9 cellular contexts compared by ENCODE assay signal in the genomic region with DNA sequence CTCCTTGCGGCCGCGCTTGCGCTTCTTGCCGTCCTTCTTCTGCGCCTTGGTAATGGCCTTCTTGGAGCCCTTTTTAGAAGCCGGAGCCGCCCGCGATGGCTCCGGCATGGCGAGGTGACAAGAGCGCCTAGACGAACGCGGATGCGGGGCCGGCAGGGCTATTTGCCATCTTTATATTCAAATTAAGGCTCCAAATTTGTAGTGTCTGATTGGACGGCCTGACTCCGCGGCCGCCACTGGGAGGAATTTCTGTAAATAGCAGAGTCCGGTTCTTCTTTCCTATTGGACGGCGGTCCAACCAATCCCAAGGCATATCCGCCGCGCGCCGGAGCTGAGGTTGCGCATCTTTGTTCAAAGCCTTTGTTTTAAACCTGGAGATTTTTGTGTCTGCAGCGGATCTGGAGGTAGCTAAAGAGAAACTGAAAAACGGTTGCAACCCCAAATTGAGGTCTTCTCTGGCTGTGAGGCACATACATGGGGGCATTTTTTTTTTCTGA. TPM values are rescaled to one million over a fixed set of nuclear protein-coding genes. Genes with fewer than 3 reads are reported as not detected.
A peak's percentile ranks its signal among the peaks of the same experiment; 100 is the strongest.
DNase-seq lines count a peak whose midpoint lies in the region; ATAC-seq and TF ChIP-seq lines count a peak whose summit lies in the region.
"Had no signal": no experiment of that assay in that cellular context is flagged by ENCODE, and none has a peak within 500 bp of the region (broad histone marks: within the 10 kb centered on the region; RNA-seq: fewer than 3 reads in every experiment).

No MANE protein-coding gene starts in this region.

- TF ChIP-seq CTCF in BJ (IDR thresholded peaks at IDR 0.05; ENCODE audit: insufficient read depth, low read depth, low read length): no peak
- no peak for TF ChIP-seq CTCF in heart right ventricle (IDR thresholded peaks at IDR 0.05)

- CTCF ChIA-PET in BJ (lab: Yijun Ruan, JAX): interaction anchor here (0.7 to 1.4 kb wide), 3 partner anchors 36 to 901 kb away, joined by 3 to 4 read pairs (median 4); no protein-coding TSS in a partner anchor

- peak; percentile 38 for DNase-seq in BJ (ENCODE audit: low read depth)
- peak; percentile 23 to 54 for DNase-seq in SJSA1 (ENCODE audit: low read depth in 1 of 2, low spot score in 2 of 2)
- peak; percentile 70 for DNase-seq in activated naive CD8-positive, alpha-beta T cell treated with anti-CD3 and anti-CD28 coated beads, Interleukin-2, amount 50 U/mL, for 16 hours (ENCODE audit: low read depth, low spot score)
- peak; percentile 59 to 76 for DNase-seq in heart right ventricle
- peak; percentile 95 for DNase-seq in retina
- no peak for DNase-seq in NCI-H187 treated with DMSO at 0.1 percent for 48 hours (lab: John Stamatoyannopoulos, UW)

- 0 to 1% methylated on average over 33 of the region's 33 CpGs for WGBS in heart right ventricle, 2 donors

- ATAC-seq in GM19438 (IDR thresholded peaks at IDR 0.05; ENCODE audit: low read depth, unreplicated experiment): peak; percentile 67
- peak; percentile 68 for ATAC-seq in HG03565 (IDR thresholded peaks at IDR 0.05; ENCODE audit: unreplicated experiment)
- ATAC-seq in heart right ventricle: peak; percentile 66 to 92 (median 86)

- H3K9me3 ChIP-seq in SJSA1 (replicated peaks) (peaks cover 7% of the 10 kb centered on the region; the same call in 1 of the 2 replicates), heart right ventricle (no peaks in the 10 kb centered on the region)

- H3K4me1 ChIP-seq in SJSA1 (replicated peaks): peaks cover 15% of the 10 kb centered on the region
- H3K4me1 ChIP-seq in heart right ventricle: peaks cover under 1 to 30% (median 16%) of the 10 kb centered on the region in 9 donors

- no peaks in the 10 kb centered on the region for H3K36me3 ChIP-seq in BJ (ENCODE audit: control insufficient read depth, insufficient read depth, low read length)
- no peaks in the 10 kb centered on the region for H3K36me3 ChIP-seq in SJSA1
- H3K36me3 ChIP-seq in heart right ventricle: no peaks in the 10 kb centered on the region

- H3K27ac ChIP-seq in SJSA1 (no peak overlapping the region), heart right ventricle (peak overlapping the region in 1 of 10 donors; percentile 44)
- H3K27ac ChIP-seq: HL-60 had no signal

- POLR2A ChIA-PET in BJ (lab: Charles Lee): no interaction called here

- H3K27me3 ChIP-seq in BJ (ENCODE audit: control insufficient read depth, insufficient read depth, low read length): peaks cover 15% of the 10 kb centered on the region
- peaks cover 78% of the 10 kb centered on the region for H3K27me3 ChIP-seq in SJSA1 (replicated peaks)
- H3K27me3 ChIP-seq in heart right ventricle: peaks cover 3 to 100% (median 96%) of the 10 kb centered on the region in 7 donors

- intact Hi-C loops in heart right ventricle (cut with DNase I): no loop called here

- H3K4me3 ChIP-seq in BJ (ENCODE audit: low read depth, low read length) (peak overlapping the region; percentile 39), SJSA1 (peak overlapping the region; percentile 13; the same call in 1 of the 2 replicates), heart right ventricle (peak overlapping the region in 9 of 10 donors; percentile 9 to 46 (median 30))

RNA-seq across cellular contexts. Expression of a gene that starts 22.6 kb away (rescaled TPM):
- polyA plus RNA-seq in BJ (2011; rRNA removed) (90.2 and 106 TPM in 2 replicates), heart right ventricle (10 to 100 TPM; 18.9 to 37.2 TPM)
- 51.0 and 74.6 TPM in 2 replicates for polyA minus RNA-seq in BJ (2011; rRNA and poly(A)+ RNA removed)
- total RNA-seq in SJSA1 (2014; rRNA removed; shearing (Covaris generic)): 25.0 and 36.4 TPM in 2 replicates
- 10 to 100 TPM; 79.1 to 99.7 (median 89.9) TPM for total RNA-seq in heart right ventricle

RNA-seq across cellular contexts. Expression of a gene that starts 47.9 kb away (rescaled TPM):
- polyA plus RNA-seq in BJ (2011; rRNA removed): 0.33 and 0.55 TPM in 2 replicates
- polyA minus RNA-seq in BJ (2011; rRNA and poly(A)+ RNA removed): 0.81 and 0.98 TPM in 2 replicates
- total RNA-seq in SJSA1 (2014; rRNA removed; shearing (Covaris generic)): not detected in 2 replicates
- total RNA-seq in heart right ventricle: under 1 TPM in 7 of 10 donors, not detected in 3; 0.14 to 0.44 (median 0.34) TPM
- under 1 TPM; 0.20 to 0.37 TPM for polyA plus RNA-seq in heart right ventricle

RNA-seq across cellular contexts. Expression of a gene that starts 57.9 kb away (rescaled TPM):
- polyA plus RNA-seq in BJ (2011; rRNA removed) (5.6 and 11.0 TPM in 2 replicates), heart right ventricle (1 to 10 TPM; 7.1 to 8.8 TPM)
- 12.3 and 16.1 TPM in 2 replicates for polyA minus RNA-seq in BJ (2011; rRNA and poly(A)+ RNA removed)
- total RNA-seq in SJSA1 (2014; rRNA removed; shearing (Covaris generic)): 24.3 and 31.1 TPM in 2 replicates
- 10 to 100 TPM in 1 of 10 donors, 1 to 10 TPM in 9; 5.2 to 11.2 (median 6.9) TPM for total RNA-seq in heart right ventricle
